Comparison of ENCODE assay signal across 5 cellular contexts in genomic region chr19:43250296-43250695, GRCh38. TPM values are rescaled to one million over a fixed set of nuclear protein-coding genes. Genes with fewer than 3 reads are reported as not detected.
"Had no signal": no experiment of that assay in that cellular context is flagged by ENCODE, and none has a peak within 500 bp of the region (broad histone marks: within the 10 kb centered on the region; RNA-seq: fewer than 3 reads in every experiment).

No MANE protein-coding gene starts in this region.

RNA-seq across cellular contexts. Expression of gene PSG9, which starts 19.0 kb away (rescaled TPM):
- total RNA-seq: HepG2, HT-29, K562 had no signal
- polyA plus RNA-seq: IgD-negative memory B cell had no signal

RNA-seq across cellular contexts. Expression of gene PSG4, which starts 44.9 kb away (rescaled TPM):
- total RNA-seq: HepG2, HT-29, HT1080, K562 had no signal
- polyA plus RNA-seq: HepG2, IgD-negative memory B cell had no signal
